ENCODE assay signal across 12 cellular contexts in genomic region chr18:63216497-63216896, GRCh38.
A peak's percentile ranks its signal among the peaks of the same experiment; 100 is the strongest.
DNase-seq lines count a peak whose midpoint lies in the region; ATAC-seq lines count a peak whose summit lies in the region.
"Had no signal": no experiment of that assay in that cellular context is flagged by ENCODE, and none has a peak within 500 bp of the region (broad histone marks: within the 10 kb centered on the region; RNA-seq: fewer than 3 reads in every experiment).

No MANE protein-coding gene starts in this region.

- ATAC-seq in HG03432 (IDR thresholded peaks at IDR 0.05; ENCODE audit: unreplicated experiment): peak; percentile 36
- peak; percentile 4 to 15 for ATAC-seq in activated naive CD4-positive, alpha-beta T cell treated with anti-CD3 and anti-CD28 coated beads, Interleukin-2, amount 50 U/mL, for 72 hours
- peak; percentile 8 for ATAC-seq in stimulated activated naive CD8-positive, alpha-beta T cell treated with anti-CD3 and anti-CD28 coated beads, Interleukin-15, amount 100 ng/mL, for 72 hours
- no peak for ATAC-seq in HG03045 (IDR thresholded peaks at IDR 0.05; ENCODE audit: unreplicated experiment)
- no peak for ATAC-seq in GM18867 (IDR thresholded peaks at IDR 0.05; ENCODE audit: unreplicated experiment)

- H3K9me3 Mint-ChIP-seq in activated T-cell treated with anti-CD3 and anti-CD28 coated beads, Interleukin-2, amount 50 U/mL, for 24 hours: peaks cover 14% of the 10 kb centered on the region
- H3K9me3 Mint-ChIP-seq in activated naive CD4-positive, alpha-beta T cell treated with anti-CD3 and anti-CD28 coated beads, Interleukin-2, amount 50 U/mL, for 72 hours: peaks cover 10 to 18% of the 10 kb centered on the region in 2 donors
- H3K9me3 Mint-ChIP-seq in stimulated activated naive CD8-positive, alpha-beta T cell treated with anti-CD3 and anti-CD28 coated beads, Interleukin-15, amount 100 ng/mL, for 72 hours: peaks cover 10 to 15% of the 10 kb centered on the region in 2 donors

- H3K36me3 Mint-ChIP-seq in activated T-cell treated with anti-CD3 and anti-CD28 coated beads, Interleukin-2, amount 50 U/mL, for 24 hours (ENCODE audit: low read depth): peaks cover 65% of the 10 kb centered on the region
- peaks cover 28 to 48% of the 10 kb centered on the region in 2 donors for H3K36me3 Mint-ChIP-seq in activated naive CD4-positive, alpha-beta T cell treated with anti-CD3 and anti-CD28 coated beads, Interleukin-2, amount 50 U/mL, for 72 hours

- H3K4me3 Mint-ChIP-seq in activated T-cell treated with anti-CD3 and anti-CD28 coated beads, Interleukin-2, amount 50 U/mL, for 24 hours: peak overlapping the region; percentile 60
- H3K4me3 Mint-ChIP-seq in stimulated activated naive CD8-positive, alpha-beta T cell treated with anti-CD3 and anti-CD28 coated beads, Interleukin-15, amount 100 ng/mL, for 72 hours: peak overlapping the region; percentile 69 to 84
- H3K4me3 Mint-ChIP-seq: mesothelial cell of epicardium had no signal

- peak overlapping the region; percentile 100 for H3K27ac Mint-ChIP-seq in activated T-cell treated with anti-CD3 and anti-CD28 coated beads, Interleukin-2, amount 50 U/mL, for 24 hours
- peak overlapping the region; percentile 94 to 100 for H3K27ac Mint-ChIP-seq in activated naive CD4-positive, alpha-beta T cell treated with anti-CD3 and anti-CD28 coated beads, Interleukin-2, amount 50 U/mL, for 72 hours
- peak overlapping the region; percentile 85 to 96 for H3K27ac Mint-ChIP-seq in stimulated activated naive CD8-positive, alpha-beta T cell treated with anti-CD3 and anti-CD28 coated beads, Interleukin-15, amount 100 ng/mL, for 72 hours
- H3K27ac Mint-ChIP-seq: mesothelial cell of epicardium had no signal

- no peaks in the 10 kb centered on the region for H3K27me3 Mint-ChIP-seq in activated T-cell treated with anti-CD3 and anti-CD28 coated beads, Interleukin-2, amount 50 U/mL, for 24 hours
- no peaks in the 10 kb centered on the region for H3K27me3 Mint-ChIP-seq in stimulated activated naive CD8-positive, alpha-beta T cell treated with anti-CD3 and anti-CD28 coated beads, Interleukin-15, amount 100 ng/mL, for 72 hours

- DNase-seq in activated T-cell treated with anti-CD3 and anti-CD28 coated beads, Interleukin-2, amount 50 U/mL, for 24 hours: no peak
- no peak for DNase-seq in activated T-cell treated with anti-CD3 and anti-CD28 coated beads, Interleukin-2, amount 50 U/mL, for 48 hours
- DNase-seq in activated naive CD4-positive, alpha-beta T cell treated with anti-CD3 and anti-CD28 coated beads, Interleukin-2, amount 50 U/mL, for 72 hours (ENCODE audit: low spot score in 2 of 2): no peak
- no peak for DNase-seq in stimulated activated naive CD8-positive, alpha-beta T cell treated with anti-CD3 and anti-CD28 coated beads, Interleukin-15, amount 100 ng/mL, for 72 hours
- no peak for DNase-seq in cortex of kidney (lab: John Stamatoyannopoulos, UW)
- DNase-seq: NCI-H446; Right ventricle myocardium superior; stimulated activated CD8-positive, alpha-beta memory T cell treated with anti-CD3 and anti-CD28 coated beads, Interleukin-4, amount 100 ng/mL, for 48 hours had no signal

- peaks cover 95% of the 10 kb centered on the region for H3K4me1 Mint-ChIP-seq in activated T-cell treated with anti-CD3 and anti-CD28 coated beads, Interleukin-2, amount 50 U/mL, for 24 hours (ENCODE audit: low read depth)
- peaks cover 94% of the 10 kb centered on the region for H3K4me1 Mint-ChIP-seq in stimulated activated naive CD8-positive, alpha-beta T cell treated with anti-CD3 and anti-CD28 coated beads, Interleukin-15, amount 100 ng/mL, for 72 hours
- H3K4me1 Mint-ChIP-seq: mesothelial cell of epicardium had no signal

Comparison
In these comparisons a context has a peak if more than half of its experiments do, and no peak if none do; other contexts are left out.
1. ATAC-seq: peak in HG03432 (single experiment), activated naive CD4-positive, alpha-beta T cell treated with anti-CD3 and anti-CD28 coated beads, Interleukin-2, amount 50 U/mL, for 72 hours (2 of 2) and stimulated activated naive CD8-positive, alpha-beta T cell treated with anti-CD3 and anti-CD28 coated beads, Interleukin-15, amount 100 ng/mL, for 72 hours (single experiment); none in HG03045 (single experiment) and GM18867 (single experiment).
2. Peak in every context shown above with its lines, with median percentiles within 50 percentile points of each other: H3K27ac Mint-ChIP-seq.